Comparison of ENCODE assay signal across 1 cellular context in genomic region chr17:40251576-40251975, GRCh38.
TF ChIP-seq lines count a peak whose summit lies in the region.

No MANE protein-coding gene starts in this region.

TF ChIP-seq in HepG2, 621 proteins besides CTCF, POLR2A, EP300 and RAD21:
- TF ChIP-seq KDM5A (IDR thresholded peaks at IDR 0.05; ENCODE audit: borderline replicate concordance, low read length) = no peak
- no peak for TF ChIP-seq KIAA2018 (CRISPR knock-in tag; IDR thresholded peaks at IDR 0.05; ENCODE audit: borderline replicate concordance)
- TF ChIP-seq CENPT (CRISPR knock-in tag; IDR thresholded peaks at IDR 0.05; ENCODE audit: low read depth) = no peak
- no peak for TF ChIP-seq SMAD1 (CRISPR knock-in tag; IDR thresholded peaks at IDR 0.05; ENCODE audit: borderline replicate concordance, low read depth)
- TF ChIP-seq ZNF619 (CRISPR knock-in tag; IDR thresholded peaks at IDR 0.05) = no peak
- no peak for TF ChIP-seq ZNF124 (CRISPR knock-in tag; IDR thresholded peaks at IDR 0.05)
- no peak for TF ChIP-seq SNAI1 (CRISPR knock-in tag; IDR thresholded peaks at IDR 0.05; ENCODE audit: borderline replicate concordance)
- no peak for TF ChIP-seq SP1 (IDR thresholded peaks at IDR 0.05)
- TF ChIP-seq SP1 (CRISPR knock-in tag; IDR thresholded peaks at IDR 0.05) = no peak
- no peak for TF ChIP-seq ZNF713 (CRISPR knock-in tag; IDR thresholded peaks at IDR 0.05)
- TF ChIP-seq RCOR2 (CRISPR knock-in tag; IDR thresholded peaks at IDR 0.05) = no peak
- TF ChIP-seq DDIT3 (CRISPR knock-in tag; IDR thresholded peaks at IDR 0.05) = no peak
- TF ChIP-seq NFE2 (CRISPR knock-in tag; IDR thresholded peaks at IDR 0.05) = no peak
- no peak for TF ChIP-seq GMEB2 (CRISPR knock-in tag; IDR thresholded peaks at IDR 0.05; ENCODE audit: low read depth)
